Comparison of ENCODE assay signal across 27 cellular contexts in genomic region chr7:94054130-94054529, GRCh38. TPM values are rescaled to one million over a fixed set of nuclear protein-coding genes. Genes with fewer than 3 reads are reported as not detected.
DNase-seq lines count a peak whose midpoint lies in the region; TF ChIP-seq lines count a peak whose summit lies in the region.
"Had no signal": no experiment of that assay in that cellular context is flagged by ENCODE, and none has a peak within 500 bp of the region (broad histone marks: within the 10 kb centered on the region; RNA-seq: fewer than 3 reads in every experiment).

No MANE protein-coding gene starts in this region.

- 61% methylated on average over 4 of the region's 4 CpGs for WGBS in mesenchymal stem cell

- no peak overlapping the region for H3K14ac ChIP-seq in mesenchymal stem cell (ENCODE audit: low read length in 2 of 2)

- no peak overlapping the region for H3K4ac ChIP-seq in mesenchymal stem cell (ENCODE audit: low read depth in 1 of 2, low read length in 2 of 2)

- TF ChIP-seq CTCF in SU-DHL-6 (IDR thresholded peaks at IDR 0.05; ENCODE audit: insufficient read depth, low read length, poor library complexity, severe bottlenecking) (no peak), neural progenitor cell (IDR thresholded peaks at IDR 0.05) (no peak), chondrocyte (IDR thresholded peaks at IDR 0.05) (no peak)

- H2AK5ac ChIP-seq in mesenchymal stem cell (ENCODE audit: low read length, severe bottlenecking), result peak overlapping the region; percentile 4

- H3K36me3 ChIP-seq in SU-DHL-6 (ENCODE audit: low read length) (no peaks in the 10 kb centered on the region), mesenchymal stem cell (ENCODE audit: control insufficient read depth in 1 of 2, insufficient read depth in 2 of 2, low read depth in 1 of 2, low read length in 2 of 2) (no peaks in the 10 kb centered on the region), neural progenitor cell (no peaks in the 10 kb centered on the region)
- H3K36me3 ChIP-seq: BE2C, gastroesophageal sphincter, pancreas, right lobe of liver, uterus had no signal

- peak; percentile 28 for DNase-seq in DMS 273 (lab: John Stamatoyannopoulos, UW; ENCODE audit: unreplicated experiment)
- no peak for DNase-seq in DMS 273 treated with DMSO at 0.1 percent for 48 hours (lab: John Stamatoyannopoulos, UW)
- DNase-seq in NCI-H2227 (lab: John Stamatoyannopoulos, UW; ENCODE audit: unreplicated experiment), result peak; percentile 90
- peak; percentile 37 for DNase-seq in mesenchymal stem cell
- DNase-seq in A172 (ENCODE audit: low spot score), result no peak
- DNase-seq in neural progenitor cell (ENCODE audit: low spot score), result no peak
- DNase-seq in chondrocyte (ENCODE audit: low spot score), result no peak
- DNase-seq: activated CD4-positive, alpha-beta T cell treated with anti-CD3 and anti-CD28 coated beads, Interleukin-2, amount 50 U/mL, for 48 hours; activated naive CD4-positive, alpha-beta T cell treated with Interleukin-2 at 50 U/mL for 16 hours; amygdala; BE2C; Caco-2; central memory CD4-positive, alpha-beta T cell; effector CD4-positive, alpha-beta T cell; kidney; natural killer cell; NCI-H1436; pancreas; right lobe of liver; T-helper 17 cell; uterus had no signal

- peaks cover 2% of the 10 kb centered on the region for H3K27me3 Mint-ChIP-seq in neural progenitor cell (ENCODE audit: insufficient read depth, low read depth)
- H3K27me3 Mint-ChIP-seq in chondrocyte (ENCODE audit: low read depth), result no peaks in the 10 kb centered on the region
- H3K27me3 Mint-ChIP-seq: IgD-negative memory B cell had no signal

- H3K18ac ChIP-seq in mesenchymal stem cell (ENCODE audit: low read depth in 1 of 2, low read length in 2 of 2), result no peak overlapping the region

- H2BK12ac ChIP-seq in mesenchymal stem cell (ENCODE audit: low read length in 2 of 2), result no peak overlapping the region

- H3K4me2 ChIP-seq in SU-DHL-6 (ENCODE audit: low read depth, low read length, poor library complexity, severe bottlenecking), result peak overlapping the region; percentile 78
- no peak overlapping the region for H3K4me2 ChIP-seq in mesenchymal stem cell (ENCODE audit: low read length, poor library complexity, severe bottlenecking)
- H3K4me2 ChIP-seq in neural progenitor cell, result no peak overlapping the region

- H3K9me3 Mint-ChIP-seq in neural progenitor cell (no peaks in the 10 kb centered on the region), chondrocyte (ENCODE audit: low read depth) (no peaks in the 10 kb centered on the region)

- no peak overlapping the region for H3K23ac ChIP-seq in mesenchymal stem cell (ENCODE audit: low read length in 2 of 2)

- H2BK120ac ChIP-seq in mesenchymal stem cell (ENCODE audit: low read depth, low read length), result no peak overlapping the region

- H2BK15ac ChIP-seq in mesenchymal stem cell (ENCODE audit: low read depth, poor library complexity, severe bottlenecking), result no peak overlapping the region

- no peaks in the 10 kb centered on the region for H3K36me3 Mint-ChIP-seq in neural progenitor cell
- H3K36me3 Mint-ChIP-seq in chondrocyte (ENCODE audit: low read depth), result no peaks in the 10 kb centered on the region
- H3K36me3 Mint-ChIP-seq: natural killer cell had no signal

- H3K9me3 ChIP-seq in SU-DHL-6 (ENCODE audit: insufficient read depth, low read length) (no peaks in the 10 kb centered on the region), mesenchymal stem cell (ENCODE audit: control insufficient read depth, low read length) (peaks cover 5% of the 10 kb centered on the region), neural progenitor cell (ENCODE audit: low read depth) (no peaks in the 10 kb centered on the region)
- H3K9me3 ChIP-seq: BE2C, Caco-2, gastroesophageal sphincter, pancreas, right lobe of liver, uterus had no signal

- H4K91ac ChIP-seq in mesenchymal stem cell (ENCODE audit: low read length), result no peak overlapping the region

- no peak overlapping the region for H4K8ac ChIP-seq in mesenchymal stem cell (ENCODE audit: low read length)

- H3K9ac ChIP-seq in SU-DHL-6 (ENCODE audit: low read length) (peak overlapping the region; percentile 54), mesenchymal stem cell (ENCODE audit: low read length) (no peak overlapping the region), neural progenitor cell (no peak overlapping the region)

- H3K27ac ChIP-seq in SU-DHL-6 (ENCODE audit: low read depth, low read length), result peak overlapping the region; percentile 92
- H3K27ac ChIP-seq in mesenchymal stem cell (ENCODE audit: low read length, poor library complexity, severe bottlenecking), result peak overlapping the region; percentile 13
- H3K27ac ChIP-seq in neural progenitor cell, result no peak overlapping the region
- H3K27ac ChIP-seq: 22Rv1, gastroesophageal sphincter, HL-60, pancreas, right lobe of liver, uterus, VCaP had no signal

- H3K27ac Mint-ChIP-seq in neural progenitor cell, result no peak overlapping the region
- no peak overlapping the region for H3K27ac Mint-ChIP-seq in chondrocyte (ENCODE audit: unreplicated experiment)
- H3K27ac Mint-ChIP-seq: natural killer cell, T-helper 17 cell had no signal

- H4K20me1 ChIP-seq in SU-DHL-6 (ENCODE audit: low read depth, low read length) (no peaks in the 10 kb centered on the region), neural progenitor cell (ENCODE audit: low read depth) (no peaks in the 10 kb centered on the region)

- H3F3A ChIP-seq in SU-DHL-6 (ENCODE audit: insufficient read depth) (peaks cover 33% of the 10 kb centered on the region), neural progenitor cell (ENCODE audit: low read depth) (no peaks in the 10 kb centered on the region)

- no peaks in the 10 kb centered on the region for H3K4me1 ChIP-seq in mesenchymal stem cell (ENCODE audit: control insufficient read depth, insufficient read depth, low read depth, low read length)
- H3K4me1 ChIP-seq in neural progenitor cell, result no peaks in the 10 kb centered on the region
- H3K4me1 ChIP-seq: BE2C, Caco-2, gastroesophageal sphincter, pancreas, uterus had no signal

- no peaks in the 10 kb centered on the region for H3K9me2 ChIP-seq in SU-DHL-6 (replicated peaks; ENCODE audit: insufficient read depth, low read length)

- H3K79me2 ChIP-seq in SU-DHL-6 (ENCODE audit: insufficient read depth, low read length) (no peaks in the 10 kb centered on the region), neural progenitor cell (ENCODE audit: low read depth) (no peaks in the 10 kb centered on the region)

- no peaks in the 10 kb centered on the region for H3K79me1 ChIP-seq in mesenchymal stem cell (replicated peaks; ENCODE audit: low read length, poor library complexity, severe bottlenecking)

- no peak overlapping the region for H2BK5ac ChIP-seq in mesenchymal stem cell (ENCODE audit: low read depth, low read length, poor library complexity, severe bottlenecking)

- H3K27me3 ChIP-seq in SU-DHL-6 (ENCODE audit: low read length) (no peaks in the 10 kb centered on the region), mesenchymal stem cell (ENCODE audit: control insufficient read depth in 1 of 2, insufficient read depth in 1 of 2, low read length in 2 of 2) (no peaks in the 10 kb centered on the region), neural progenitor cell (no peaks in the 10 kb centered on the region)
- H3K27me3 ChIP-seq: gastroesophageal sphincter, right lobe of liver, uterus had no signal

- peak overlapping the region; percentile 39 for H3K4me3 ChIP-seq in SU-DHL-6 (ENCODE audit: insufficient read depth, low read length, poor library complexity, severe bottlenecking)
- H3K4me3 ChIP-seq in mesenchymal stem cell (ENCODE audit: insufficient read depth in 1 of 2, low read depth in 1 of 2, low read length in 2 of 2), result no peak overlapping the region
- no peak overlapping the region for H3K4me3 ChIP-seq in neural progenitor cell
- H3K4me3 ChIP-seq: gastroesophageal sphincter, pancreas, right lobe of liver, uterus had no signal

- peak overlapping the region; percentile 69 for H2AFZ ChIP-seq in SU-DHL-6 (ENCODE audit: low read depth, low read length, severe bottlenecking)
- no peak overlapping the region for H2AFZ ChIP-seq in mesenchymal stem cell (ENCODE audit: low read depth, low read length)
- H2AFZ ChIP-seq in neural progenitor cell (replicated peaks), result no peak overlapping the region

- H3K4me1 Mint-ChIP-seq in neural progenitor cell (peaks cover 31% of the 10 kb centered on the region), chondrocyte (ENCODE audit: low read depth) (no peaks in the 10 kb centered on the region)
- H3K4me1 Mint-ChIP-seq: natural killer cell had no signal

- H3K4me3 Mint-ChIP-seq in neural progenitor cell (no peak overlapping the region), chondrocyte (ENCODE audit: unreplicated experiment) (no peak overlapping the region)
- H3K4me3 Mint-ChIP-seq: IgD-negative memory B cell, natural killer cell, T-helper 17 cell had no signal

RNA-seq across cellular contexts. Expression of gene BET1, which starts 50.0 kb away (rescaled TPM):
- 47.8 TPM for polyA plus RNA-seq in mesenchymal stem cell (2013, experiment 1 of 2)
- 52.7 TPM for polyA plus RNA-seq in mesenchymal stem cell (2013, experiment 2 of 2)
- total RNA-seq in A172 (2014; rRNA removed; shearing (Covaris generic)), result 53.1 and 62.2 TPM in 2 replicates
- total RNA-seq in neural progenitor cell (ENCODE audit: low replicate concordance), result 43.8 and 60.7 TPM in 2 replicates
- 28.4 to 32.3 TPM (median 29.5 TPM) in 3 replicates for total RNA-seq in chondrocyte

Comparison
In these comparisons a context has a peak if more than half of its experiments do, and no peak if none do; other contexts are left out.
1. DNase-seq: peak in DMS 273 (single experiment), NCI-H2227 (single experiment) and mesenchymal stem cell (single experiment); none in DMS 273 treated with DMSO at 0.1 percent for 48 hours (single experiment), A172 (single experiment), neural progenitor cell (single experiment) and chondrocyte (single experiment).